ENCODE assay signal across 1 cellular context in the genomic region with DNA sequence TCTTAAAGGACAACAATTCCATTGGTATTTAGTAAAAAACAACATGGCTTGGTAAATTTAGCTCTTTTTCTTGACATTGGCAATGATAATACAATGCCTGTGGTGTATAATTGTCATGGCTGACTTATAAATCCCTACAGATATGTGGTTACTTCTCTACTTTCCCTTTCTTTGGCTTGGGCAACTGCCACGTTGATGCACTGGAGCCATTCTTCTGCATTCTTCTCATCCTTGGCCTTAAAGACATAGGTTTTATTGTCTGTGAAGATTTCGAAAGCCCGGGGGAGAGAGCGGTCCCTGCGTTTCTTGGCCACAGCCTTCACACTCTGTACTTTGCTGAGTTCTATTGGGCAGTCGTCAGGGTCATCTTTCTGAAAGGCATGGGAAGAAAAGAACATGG.
TF ChIP-seq lines count a peak whose summit lies in the region.

No MANE protein-coding gene starts in this region.

TF ChIP-seq in H1, 55 proteins besides CTCF, POLR2A, EP300 and RAD21 (continued from another document):
- TF ChIP-seq, protein P1, sequence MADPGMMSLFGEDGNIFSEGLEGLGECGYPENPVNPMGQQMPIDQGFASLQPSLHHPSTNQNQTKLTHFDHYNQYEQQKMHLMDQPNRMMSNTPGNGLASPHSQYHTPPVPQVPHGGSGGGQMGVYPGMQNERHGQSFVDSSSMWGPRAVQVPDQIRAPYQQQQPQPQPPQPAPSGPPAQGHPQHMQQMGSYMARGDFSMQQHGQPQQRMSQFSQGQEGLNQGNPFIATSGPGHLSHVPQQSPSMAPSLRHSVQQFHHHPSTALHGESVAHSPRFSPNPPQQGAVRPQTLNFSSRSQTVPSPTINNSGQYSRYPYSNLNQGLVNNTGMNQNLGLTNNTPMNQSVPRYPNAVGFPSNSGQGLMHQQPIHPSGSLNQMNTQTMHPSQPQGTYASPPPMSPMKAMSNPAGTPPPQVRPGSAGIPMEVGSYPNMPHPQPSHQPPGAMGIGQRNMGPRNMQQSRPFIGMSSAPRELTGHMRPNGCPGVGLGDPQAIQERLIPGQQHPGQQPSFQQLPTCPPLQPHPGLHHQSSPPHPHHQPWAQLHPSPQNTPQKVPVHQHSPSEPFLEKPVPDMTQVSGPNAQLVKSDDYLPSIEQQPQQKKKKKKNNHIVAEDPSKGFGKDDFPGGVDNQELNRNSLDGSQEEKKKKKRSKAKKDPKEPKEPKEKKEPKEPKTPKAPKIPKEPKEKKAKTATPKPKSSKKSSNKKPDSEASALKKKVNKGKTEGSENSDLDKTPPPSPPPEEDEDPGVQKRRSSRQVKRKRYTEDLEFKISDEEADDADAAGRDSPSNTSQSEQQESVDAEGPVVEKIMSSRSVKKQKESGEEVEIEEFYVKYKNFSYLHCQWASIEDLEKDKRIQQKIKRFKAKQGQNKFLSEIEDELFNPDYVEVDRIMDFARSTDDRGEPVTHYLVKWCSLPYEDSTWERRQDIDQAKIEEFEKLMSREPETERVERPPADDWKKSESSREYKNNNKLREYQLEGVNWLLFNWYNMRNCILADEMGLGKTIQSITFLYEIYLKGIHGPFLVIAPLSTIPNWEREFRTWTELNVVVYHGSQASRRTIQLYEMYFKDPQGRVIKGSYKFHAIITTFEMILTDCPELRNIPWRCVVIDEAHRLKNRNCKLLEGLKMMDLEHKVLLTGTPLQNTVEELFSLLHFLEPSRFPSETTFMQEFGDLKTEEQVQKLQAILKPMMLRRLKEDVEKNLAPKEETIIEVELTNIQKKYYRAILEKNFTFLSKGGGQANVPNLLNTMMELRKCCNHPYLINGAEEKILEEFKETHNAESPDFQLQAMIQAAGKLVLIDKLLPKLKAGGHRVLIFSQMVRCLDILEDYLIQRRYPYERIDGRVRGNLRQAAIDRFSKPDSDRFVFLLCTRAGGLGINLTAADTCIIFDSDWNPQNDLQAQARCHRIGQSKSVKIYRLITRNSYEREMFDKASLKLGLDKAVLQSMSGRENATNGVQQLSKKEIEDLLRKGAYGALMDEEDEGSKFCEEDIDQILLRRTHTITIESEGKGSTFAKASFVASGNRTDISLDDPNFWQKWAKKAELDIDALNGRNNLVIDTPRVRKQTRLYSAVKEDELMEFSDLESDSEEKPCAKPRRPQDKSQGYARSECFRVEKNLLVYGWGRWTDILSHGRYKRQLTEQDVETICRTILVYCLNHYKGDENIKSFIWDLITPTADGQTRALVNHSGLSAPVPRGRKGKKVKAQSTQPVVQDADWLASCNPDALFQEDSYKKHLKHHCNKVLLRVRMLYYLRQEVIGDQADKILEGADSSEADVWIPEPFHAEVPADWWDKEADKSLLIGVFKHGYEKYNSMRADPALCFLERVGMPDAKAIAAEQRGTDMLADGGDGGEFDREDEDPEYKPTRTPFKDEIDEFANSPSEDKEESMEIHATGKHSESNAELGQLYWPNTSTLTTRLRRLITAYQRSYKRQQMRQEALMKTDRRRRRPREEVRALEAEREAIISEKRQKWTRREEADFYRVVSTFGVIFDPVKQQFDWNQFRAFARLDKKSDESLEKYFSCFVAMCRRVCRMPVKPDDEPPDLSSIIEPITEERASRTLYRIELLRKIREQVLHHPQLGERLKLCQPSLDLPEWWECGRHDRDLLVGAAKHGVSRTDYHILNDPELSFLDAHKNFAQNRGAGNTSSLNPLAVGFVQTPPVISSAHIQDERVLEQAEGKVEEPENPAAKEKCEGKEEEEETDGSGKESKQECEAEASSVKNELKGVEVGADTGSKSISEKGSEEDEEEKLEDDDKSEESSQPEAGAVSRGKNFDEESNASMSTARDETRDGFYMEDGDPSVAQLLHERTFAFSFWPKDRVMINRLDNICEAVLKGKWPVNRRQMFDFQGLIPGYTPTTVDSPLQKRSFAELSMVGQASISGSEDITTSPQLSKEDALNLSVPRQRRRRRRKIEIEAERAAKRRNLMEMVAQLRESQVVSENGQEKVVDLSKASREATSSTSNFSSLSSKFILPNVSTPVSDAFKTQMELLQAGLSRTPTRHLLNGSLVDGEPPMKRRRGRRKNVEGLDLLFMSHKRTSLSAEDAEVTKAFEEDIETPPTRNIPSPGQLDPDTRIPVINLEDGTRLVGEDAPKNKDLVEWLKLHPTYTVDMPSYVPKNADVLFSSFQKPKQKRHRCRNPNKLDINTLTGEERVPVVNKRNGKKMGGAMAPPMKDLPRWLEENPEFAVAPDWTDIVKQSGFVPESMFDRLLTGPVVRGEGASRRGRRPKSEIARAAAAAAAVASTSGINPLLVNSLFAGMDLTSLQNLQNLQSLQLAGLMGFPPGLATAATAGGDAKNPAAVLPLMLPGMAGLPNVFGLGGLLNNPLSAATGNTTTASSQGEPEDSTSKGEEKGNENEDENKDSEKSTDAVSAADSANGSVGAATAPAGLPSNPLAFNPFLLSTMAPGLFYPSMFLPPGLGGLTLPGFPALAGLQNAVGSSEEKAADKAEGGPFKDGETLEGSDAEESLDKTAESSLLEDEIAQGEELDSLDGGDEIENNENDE (IDR thresholded peaks at IDR 0.05; ENCODE audit: insufficient replicate concordance, low read length), result no peak
- TF ChIP-seq SP4 (IDR thresholded peaks at IDR 0.05; ENCODE audit: low read length), result no peak
